1 cellular context compared by ENCODE assay signal in genomic region chr18:9740076-9740475, GRCh38.
TF ChIP-seq lines count a peak whose summit lies in the region.

No MANE protein-coding gene starts in this region.

TF ChIP-seq in HepG2, 621 proteins besides CTCF, POLR2A, EP300 and RAD21 (continued from another document):
- TF ChIP-seq ZBTB40 (IDR thresholded peaks at IDR 0.05) (no peak), ZBTB40 (CRISPR knock-in tag; IDR thresholded peaks at IDR 0.05) (no peak), CCAR2 (optimal IDR thresholded peaks at IDR 0.05; ENCODE audit: low read depth, low read length) (no peak), MAZ (IDR thresholded peaks at IDR 0.05; ENCODE audit: borderline replicate concordance, low read depth, low read length) (no peak), MAZ (CRISPR knock-in tag; IDR thresholded peaks at IDR 0.05; ENCODE audit: low read depth) (no peak), ZNF441 (CRISPR knock-in tag; IDR thresholded peaks at IDR 0.05; ENCODE audit: borderline replicate concordance) (no peak), SKIL (CRISPR knock-in tag; IDR thresholded peaks at IDR 0.05; ENCODE audit: borderline replicate concordance) (no peak), IKZF1 (IDR thresholded peaks at IDR 0.05) (no peak), ZNF841 (CRISPR knock-in tag; IDR thresholded peaks at IDR 0.05; ENCODE audit: borderline replicate concordance) (no peak), NFKBIZ (CRISPR knock-in tag; IDR thresholded peaks at IDR 0.05) (no peak), ZNF432 (CRISPR knock-in tag; IDR thresholded peaks at IDR 0.05; ENCODE audit: borderline replicate concordance) (no peak), ZNF3 (CRISPR knock-in tag; IDR thresholded peaks at IDR 0.05) (no peak), ZNF460 (CRISPR knock-in tag; IDR thresholded peaks at IDR 0.05; ENCODE audit: borderline replicate concordance) (no peak), MTF1 (CRISPR knock-in tag; IDR thresholded peaks at IDR 0.05) (no peak), ARNTL (CRISPR knock-in tag; IDR thresholded peaks at IDR 0.05) (no peak), REXO4 (CRISPR knock-in tag; IDR thresholded peaks at IDR 0.05; ENCODE audit: borderline replicate concordance) (no peak)
